Comparison of ENCODE assay signal across 22 cellular contexts in the genomic region with DNA sequence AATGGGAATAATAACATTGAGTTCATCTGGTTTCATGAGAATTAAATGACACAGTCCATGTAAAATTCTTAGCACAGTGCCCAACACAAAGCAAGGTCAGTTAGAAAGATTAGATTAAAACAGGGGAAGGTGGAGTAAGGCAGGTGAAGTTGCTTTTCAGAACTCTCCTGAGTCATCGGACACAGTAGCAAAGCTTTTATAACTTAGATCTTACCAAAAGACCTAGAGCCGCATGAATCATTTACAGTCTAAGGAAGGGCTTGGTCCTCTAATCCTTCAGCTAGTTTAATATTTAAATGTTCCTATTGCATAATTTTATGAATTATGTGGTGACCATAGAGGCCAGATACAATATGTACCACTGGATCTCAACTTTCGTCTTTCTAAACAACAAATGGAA.
DNase-seq lines count a peak whose midpoint lies in the region; ATAC-seq and TF ChIP-seq lines count a peak whose summit lies in the region.
"Had no signal": no experiment of that assay in that cellular context is flagged by ENCODE, and none has a peak within 500 bp of the region (broad histone marks: within the 10 kb centered on the region; RNA-seq: fewer than 3 reads in every experiment).

No MANE protein-coding gene starts in this region.

- no peaks in the 10 kb centered on the region for H3K27me3 Mint-ChIP-seq in MCF 10A (ENCODE audit: insufficient read depth, unreplicated experiment)
- H3K27me3 Mint-ChIP-seq: CD4-positive, alpha-beta memory T cell had no signal

- H3K27ac ChIP-seq in breast epithelium (no peak overlapping the region), fibroblast of lung (ENCODE audit: insufficient read depth, low read length) (no peak overlapping the region), mucosa of rectum (ENCODE audit: low read depth in 2 of 2, low read length in 2 of 2) (peak overlapping the region; percentile 43 to 56), aorta (ENCODE audit: low read depth in 1 of 2, low read length in 2 of 2) (no peak overlapping the region)
- H3K27ac ChIP-seq: 22Rv1, PC-9 had no signal

- TF ChIP-seq CTCF in MCF 10A (IDR thresholded peaks at IDR 0.05; ENCODE audit: unreplicated experiment) (no peak), breast epithelium (IDR thresholded peaks at IDR 0.05) (no peak), fibroblast of lung (conservative IDR thresholded peaks at IDR 0.05 in 1 of 2, IDR thresholded peaks at IDR 0.05 in 1 of 2; ENCODE audit: low read depth in 1 of 2, low read length in 2 of 2) (no peak)

- ATAC-seq in aorta (ENCODE audit: low FRiP score) (peak; percentile 41), GM21381 (IDR thresholded peaks at IDR 0.05; ENCODE audit: unreplicated experiment) (no peak)
- ATAC-seq: GM12878, GM23338, HCT116, Right ventricle myocardium inferior had no signal

- H3K36me3 ChIP-seq in breast epithelium (no peaks in the 10 kb centered on the region), fibroblast of lung (ENCODE audit: control insufficient read depth, insufficient read depth, low read length) (no peaks in the 10 kb centered on the region), mucosa of rectum (ENCODE audit: control insufficient read depth in 2 of 2, insufficient read depth in 2 of 2, low read length in 2 of 2) (no peaks in the 10 kb centered on the region), aorta (ENCODE audit: control insufficient read depth in 1 of 2, insufficient read depth in 2 of 2, low read length in 1 of 2) (no peaks in the 10 kb centered on the region)
- H3K36me3 ChIP-seq: BE2C had no signal

- intact Hi-C loops in MCF 10A (cut with micrococcal nuclease), result no loop called here
- intact Hi-C loops in breast epithelium (cut with DNase I; ENCODE audit: low total_unique reads), result no loop called here
- intact Hi-C loops in aorta (cut with DNase I), result no loop called here

- POLR2A ChIA-PET in MCF 10A (lab: Yijun Ruan, JAX), result interaction anchor here (1.1 to 1.4 kb wide), 2 partner anchors 8 to 27 kb away, joined by 3 to 4 read pairs; no protein-coding TSS in a partner anchor

- CTCF ChIA-PET in MCF 10A (lab: Yijun Ruan, JAX), result interaction anchor here (4.3 kb wide), 1 partner anchor 46 kb away, joined by 17 read pairs; no protein-coding TSS in a partner anchor

- H3K27ac Mint-ChIP-seq in MCF 10A (ENCODE audit: low read depth, unreplicated experiment), result no peak overlapping the region
- H3K27ac Mint-ChIP-seq: CD4-positive, alpha-beta memory T cell; GM23338 had no signal

- TF ChIP-seq POLR2A in breast epithelium (IDR thresholded peaks at IDR 0.05), result no peak

- H2AFZ ChIP-seq in fibroblast of lung (ENCODE audit: low read length), result no peak overlapping the region
- H2AFZ ChIP-seq: GM23338, PC-9 had no signal

- no TSS peak for BruUV-seq in MCF 10A (replicated peaks; lab: Mats Ljungman, UMichigan)

- WGBS in aorta, 2 donors, result 93 to 95% methylated on average over 3 of the region's 3 CpGs

- H3K4me1 ChIP-seq in breast epithelium, result no peaks in the 10 kb centered on the region
- H3K4me1 ChIP-seq in fibroblast of lung (ENCODE audit: control insufficient read depth, extremely low read depth, insufficient read depth, low read length), result no peaks in the 10 kb centered on the region
- H3K4me1 ChIP-seq in mucosa of rectum (ENCODE audit: control insufficient read depth in 2 of 2, insufficient read depth in 2 of 2, low read length in 2 of 2), result peaks cover 2 to 10% of the 10 kb centered on the region in 2 donors
- H3K4me1 ChIP-seq in aorta (ENCODE audit: control insufficient read depth in 1 of 2, insufficient read depth in 2 of 2, low read length in 2 of 2), result no peaks in the 10 kb centered on the region
- H3K4me1 ChIP-seq: BE2C had no signal

- H3K4me1 Mint-ChIP-seq in MCF 10A (ENCODE audit: insufficient read depth, unreplicated experiment), result peaks cover 11% of the 10 kb centered on the region
- H3K4me1 Mint-ChIP-seq: CD4-positive, alpha-beta memory T cell had no signal

- H4K20me1 ChIP-seq in fibroblast of lung (ENCODE audit: control insufficient read depth, extremely low read depth, insufficient read depth, low read length), result no peaks in the 10 kb centered on the region

- H3K27me3 ChIP-seq in breast epithelium, result no peaks in the 10 kb centered on the region
- no peaks in the 10 kb centered on the region for H3K27me3 ChIP-seq in fibroblast of lung (ENCODE audit: control insufficient read depth, insufficient read depth, low read length)
- H3K27me3 ChIP-seq in mucosa of rectum (ENCODE audit: control insufficient read depth in 2 of 2, insufficient read depth in 2 of 2, low read length in 2 of 2), result no peaks in the 10 kb centered on the region
- no peaks in the 10 kb centered on the region for H3K27me3 ChIP-seq in aorta (ENCODE audit: control insufficient read depth in 1 of 2, insufficient read depth in 2 of 2, low read length in 1 of 2)
- H3K27me3 ChIP-seq: BE2C had no signal

- H3K9ac ChIP-seq in fibroblast of lung (ENCODE audit: insufficient read depth, low read length) (no peak overlapping the region), mucosa of rectum (ENCODE audit: low read depth in 1 of 2, low read length in 2 of 2) (no peak overlapping the region)

- no peaks in the 10 kb centered on the region for H3K9me3 Mint-ChIP-seq in MCF 10A (ENCODE audit: unreplicated experiment)

- H3K36me3 Mint-ChIP-seq in MCF 10A (ENCODE audit: insufficient read depth, unreplicated experiment), result no peaks in the 10 kb centered on the region

- H3K4me3 Mint-ChIP-seq in MCF 10A (ENCODE audit: unreplicated experiment), result no peak overlapping the region
- H3K4me3 Mint-ChIP-seq: CD4-positive, alpha-beta memory T cell; GM23338 had no signal

- DNase-seq in MCF 10A (ENCODE audit: unreplicated experiment) (peak; percentile 43), breast epithelium (ENCODE audit: low spot score in 2 of 2) (no peak), fibroblast of lung (ENCODE audit: low read depth in 2 of 2) (peak; percentile 14 to 42), aorta (no peak), NCI-H1417 (lab: John Stamatoyannopoulos, UW) (no peak), hippocampal formation (lab: John Stamatoyannopoulos, UW) (no peak)
- DNase-seq: BE2C; CD4-positive, alpha-beta memory T cell; DND-41; NCI-H1436; NCI-H2029; NCI-H2171 treated with DMSO at 0.1 percent for 48 hours; NCI-H446 treated with DMSO at 0.1 percent for 48 hours; NCI-H748 treated with DMSO at 0.1 percent for 48 hours; PC-9 had no signal

- H3K9me3 ChIP-seq in breast epithelium (no peaks in the 10 kb centered on the region), fibroblast of lung (ENCODE audit: control insufficient read depth, insufficient read depth, low read depth, low read length) (no peaks in the 10 kb centered on the region), mucosa of rectum (ENCODE audit: control insufficient read depth in 2 of 2, low read length in 2 of 2) (no peaks in the 10 kb centered on the region), aorta (ENCODE audit: control insufficient read depth, low read length) (no peaks in the 10 kb centered on the region)
- H3K9me3 ChIP-seq: BE2C had no signal

- no peaks in the 10 kb centered on the region for H3K79me2 ChIP-seq in fibroblast of lung (ENCODE audit: control insufficient read depth, insufficient read depth, low read length)

- H3K4me2 ChIP-seq in fibroblast of lung (ENCODE audit: extremely low read depth, insufficient read depth, low read length), result no peak overlapping the region
- H3K4me2 ChIP-seq: GM23338, PC-9 had no signal

- H3K4me3 ChIP-seq in breast epithelium (no peak overlapping the region), fibroblast of lung (replicated peaks in 1 of 4; ENCODE audit: control extremely low read depth in 1 of 4, insufficient read depth in 1 of 4, low read depth in 3 of 4, low read length in 4 of 4) (no peak overlapping the region), mucosa of rectum (ENCODE audit: low read length in 2 of 2) (no peak overlapping the region), aorta (ENCODE audit: low read length in 2 of 2) (no peak overlapping the region)
- H3K4me3 ChIP-seq: GM12878, GM23338, PC-9 had no signal

Comparison
In these comparisons a context has a peak if more than half of its experiments do, and no peak if none do; other contexts are left out.
1. DNase-seq: peak in MCF 10A (single experiment) and fibroblast of lung (2 of 2); none in breast epithelium (0 of 2), aorta (0 of 2), NCI-H1417 (0 of 3) and hippocampal formation (0 of 2).
2. H3K27ac ChIP-seq: peak in mucosa of rectum (2 of 2); none in breast epithelium (0 of 2), fibroblast of lung (single experiment) and aorta (0 of 2).